ENCODE assay signal across 19 cellular contexts in the genomic region with DNA sequence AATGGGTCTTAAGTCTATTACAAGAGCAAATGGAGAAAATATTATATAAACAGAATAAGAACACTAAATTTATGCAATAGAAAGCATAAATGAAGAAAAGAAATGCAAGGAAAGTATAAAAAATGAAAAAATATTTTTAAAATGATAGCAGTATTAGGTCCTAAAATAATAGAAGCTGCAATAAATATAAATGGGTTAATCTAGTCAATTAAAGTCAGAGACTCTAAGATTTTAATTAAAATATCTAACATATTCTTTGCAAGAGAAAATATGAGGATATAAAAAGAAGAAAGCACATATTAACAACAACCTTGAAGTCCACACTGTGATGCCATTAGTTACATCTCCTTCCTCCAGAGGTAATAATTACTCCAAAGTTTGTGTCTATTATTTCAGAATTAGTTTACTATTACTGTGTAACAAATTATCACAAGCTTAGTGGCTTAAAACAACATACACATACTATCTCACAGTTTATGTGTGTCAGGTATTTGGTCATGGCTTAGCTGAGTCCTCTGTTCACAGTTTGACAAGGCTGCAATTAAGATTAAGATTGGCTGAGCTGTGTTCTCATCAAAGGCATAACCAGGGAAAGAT.
A peak's percentile ranks its signal among the peaks of the same experiment; 100 is the strongest.
DNase-seq lines count a peak whose midpoint lies in the region; ATAC-seq, FAIRE-seq and TF ChIP-seq lines count a peak whose summit lies in the region.
"Had no signal": no experiment of that assay in that cellular context is flagged by ENCODE, and none has a peak within 500 bp of the region (broad histone marks: within the 10 kb centered on the region; RNA-seq: fewer than 3 reads in every experiment).

No MANE protein-coding gene starts in this region.

- DNase-seq in K562 (ENCODE audit: extremely low read depth in 1 of 4, low spot score in 3 of 4) (no peak), endothelial cell of umbilical vein (ENCODE audit: low read depth, low spot score) (no peak), DMS 273 (lab: John Stamatoyannopoulos, UW; ENCODE audit: unreplicated experiment) (no peak)
- DNase-seq in effector memory CD8-positive, alpha-beta T cell = no peak
- DNase-seq: 8988T; ACHN; BE2C; C1 segment of cervical spinal cord; Caco-2; Calu3; CD4-positive, alpha-beta T cell; CD8-positive, alpha-beta T cell; DMS79 treated with DMSO at 0.1 percent for 48 hours; GF-D8 had no signal

- H3K9me3 ChIP-seq in K562 (replicated peaks; ENCODE audit: control insufficient read depth, insufficient read depth, low read depth, low read length) (peaks cover 4% of the 10 kb centered on the region; the same call in 1 of the 2 replicates), endothelial cell of umbilical vein (replicated peaks; ENCODE audit: control insufficient read depth, insufficient read depth, low read length) (no peaks in the 10 kb centered on the region)
- H3K9me3 ChIP-seq: BE2C, Caco-2 had no signal

- TF ChIP-seq CTCF in K562 (IDR thresholded peaks at IDR 0.05 in 2 of 3, conservative IDR thresholded peaks at IDR 0.05 in 1 of 3; ENCODE audit: insufficient read depth in 2 of 3, low read depth in 1 of 3, low read length in 3 of 3) = no peak
- TF ChIP-seq CTCF in endothelial cell of umbilical vein (IDR thresholded peaks at IDR 0.05; ENCODE audit: extremely low read depth in 1 of 2, insufficient read depth in 1 of 2, low read depth in 1 of 2, low read length in 2 of 2) = no peak

- no peaks in the 10 kb centered on the region for H3K4me1 Mint-ChIP-seq in effector memory CD8-positive, alpha-beta T cell (ENCODE audit: low read depth in 2 of 2)

- H3K4me1 ChIP-seq in K562 (replicated peaks in 1 of 2; ENCODE audit: control insufficient read depth in 2 of 2, insufficient read depth in 2 of 2, low read length in 2 of 2) (no peaks in the 10 kb centered on the region), endothelial cell of umbilical vein (ENCODE audit: control insufficient read depth, extremely low read depth, insufficient read depth, low read length) (no peaks in the 10 kb centered on the region)
- H3K4me1 ChIP-seq: BE2C, BLaER1, Caco-2 had no signal

- in situ Hi-C loops in K562 (cut with MboI) = no loop called here

- CTCF ChIA-PET in K562 (lab: Yijun Ruan, JAX; ENCODE audit: low intra/inter-chr PET ratio) = no interaction called here
- CTCF ChIA-PET in endothelial cell of umbilical vein (lab: Charles Lee) = no interaction called here

- no peak for TF ChIP-seq EP300 in K562 (IDR thresholded peaks at IDR 0.05; ENCODE audit: low read length)

- no peaks in the 10 kb centered on the region for H3K36me3 ChIP-seq in K562 (ENCODE audit: control insufficient read depth, insufficient read depth, low read length)
- no peaks in the 10 kb centered on the region for H3K36me3 ChIP-seq in endothelial cell of umbilical vein (ENCODE audit: control insufficient read depth in 2 of 2, extremely low read depth in 1 of 2, insufficient read depth in 2 of 2, low read length in 2 of 2)
- H3K36me3 ChIP-seq: BE2C, BLaER1 had no signal

- no peak overlapping the region for H3K27ac Mint-ChIP-seq in effector memory CD8-positive, alpha-beta T cell
- H3K27ac Mint-ChIP-seq: CD4-positive, alpha-beta T cell; CD8-positive, alpha-beta T cell had no signal

- ATAC-seq in K562 (no peak), GM18909 (IDR thresholded peaks at IDR 0.05; ENCODE audit: poor library complexity, unreplicated experiment) (no peak)
- no peak for ATAC-seq in effector memory CD8-positive, alpha-beta T cell (replicated peaks)
- ATAC-seq: CD8-positive, alpha-beta T cell had no signal

- H3K4me3 Mint-ChIP-seq in effector memory CD8-positive, alpha-beta T cell = no peak overlapping the region
- H3K4me3 Mint-ChIP-seq: CD4-positive, alpha-beta T cell; CD8-positive, alpha-beta T cell had no signal

- BruUV-seq in K562 (replicated peaks; lab: Mats Ljungman, UMichigan) (no TSS peak), endothelial cell of umbilical vein (replicated peaks; lab: Mats Ljungman, UMichigan) (no TSS peak)

- H3K4me2 ChIP-seq in K562 (ENCODE audit: insufficient read depth, low read length) = no peak overlapping the region
- H3K4me2 ChIP-seq in endothelial cell of umbilical vein (ENCODE audit: insufficient read depth, low read length) = no peak overlapping the region
- H3K4me2 ChIP-seq: BLaER1 had no signal

- no peaks in the 10 kb centered on the region for H3K36me3 Mint-ChIP-seq in effector memory CD8-positive, alpha-beta T cell (ENCODE audit: insufficient read depth)
- H3K36me3 Mint-ChIP-seq: CD8-positive, alpha-beta T cell had no signal

- H3K27me3 Mint-ChIP-seq in effector memory CD8-positive, alpha-beta T cell = no peaks in the 10 kb centered on the region
- H3K27me3 Mint-ChIP-seq: CD4-positive, alpha-beta T cell had no signal

- H3K27me3 ChIP-seq in K562 (ENCODE audit: control insufficient read depth in 2 of 2, insufficient read depth in 2 of 2, low read length in 2 of 2) = no peaks in the 10 kb centered on the region
- no peaks in the 10 kb centered on the region for H3K27me3 ChIP-seq in endothelial cell of umbilical vein (ENCODE audit: control insufficient read depth in 2 of 2, insufficient read depth in 2 of 2, low read length in 2 of 2)
- H3K27me3 ChIP-seq: BE2C, BLaER1 had no signal

- dilution Hi-C loops in endothelial cell of umbilical vein (cut with MboI; ENCODE audit: extremely low pct_ligation_motif_present, low sequenced_read_pairs) = no loop called here

- TF ChIP-seq POLR2A in K562 (conservative IDR thresholded peaks at IDR 0.05) (no peak), endothelial cell of umbilical vein (IDR thresholded peaks at IDR 0.05; ENCODE audit: low read depth, low read length) (no peak)

- H4K20me1 ChIP-seq in K562 (replicated peaks; ENCODE audit: control insufficient read depth, insufficient read depth, low read length) (no peaks in the 10 kb centered on the region), endothelial cell of umbilical vein (replicated peaks; ENCODE audit: control insufficient read depth, extremely low read depth, insufficient read depth, low read length) (no peaks in the 10 kb centered on the region)
- H4K20me1 ChIP-seq: BLaER1 had no signal

- TF ChIP-seq RAD21 in K562 (CRISPR knock-in tag; conservative IDR thresholded peaks at IDR 0.05 in 1 of 2, IDR thresholded peaks at IDR 0.05 in 1 of 2) = no peak

- H2AFZ ChIP-seq in K562 (ENCODE audit: low read depth, low read length) (no peak overlapping the region), endothelial cell of umbilical vein (ENCODE audit: low read depth, low read length) (no peak overlapping the region)

- intact Hi-C loops in K562 (cut with micrococcal nuclease) = no loop called here
- intact Hi-C loops in endothelial cell of umbilical vein (cut with micrococcal nuclease) = no loop called here

- H3K79me2 ChIP-seq in K562 (ENCODE audit: control insufficient read depth, insufficient read depth, low read length) (no peaks in the 10 kb centered on the region), endothelial cell of umbilical vein (ENCODE audit: control insufficient read depth, insufficient read depth, low read length) (no peaks in the 10 kb centered on the region)

- H3K9me1 ChIP-seq in K562 (ENCODE audit: control insufficient read depth, insufficient read depth, low read length) (no peaks in the 10 kb centered on the region), endothelial cell of umbilical vein (replicated peaks; ENCODE audit: control insufficient read depth, extremely low read depth, insufficient read depth, low read length) (no peaks in the 10 kb centered on the region)

- H3K27ac ChIP-seq in K562 (ENCODE audit: extremely low read depth, low read depth, low read length) (no peak overlapping the region), endothelial cell of umbilical vein (ENCODE audit: insufficient read depth, low read depth, low read length) (no peak overlapping the region)
- H3K27ac ChIP-seq: BLaER1 had no signal

- POLR2A ChIA-PET in K562 (lab: Yijun Ruan, JAX) = no interaction called here
- POLR2A ChIA-PET in endothelial cell of umbilical vein (lab: Charles Lee) = no interaction called here

- peaks cover 0 to 2% of the 10 kb centered on the region in 2 donors for H3K9me3 Mint-ChIP-seq in effector memory CD8-positive, alpha-beta T cell

- no peak for FAIRE-seq in K562 (lab: Jason Lieb, UNC)
- peak; percentile 12 for FAIRE-seq in endothelial cell of umbilical vein (lab: Jason Lieb, UNC)
- FAIRE-seq: A204.1, G401.6, GM12891 had no signal

- H3K9ac ChIP-seq in K562 (ENCODE audit: insufficient read depth in 1 of 2, low read depth in 2 of 2, low read length in 2 of 2) = no peak overlapping the region
- H3K9ac ChIP-seq in endothelial cell of umbilical vein (replicated peaks; ENCODE audit: extremely low read depth, insufficient read depth, low read length) = no peak overlapping the region
- H3K9ac ChIP-seq: BLaER1 had no signal

- H3K4me3 ChIP-seq in K562 = no peak overlapping the region
- H3K4me3 ChIP-seq in endothelial cell of umbilical vein (replicated peaks in 1 of 3; ENCODE audit: insufficient read depth in 1 of 3, low read depth in 1 of 3, low read length in 3 of 3) = no peak overlapping the region
- H3K4me3 ChIP-seq: BLaER1 had no signal

TF ChIP-seq in K562, 482 proteins besides CTCF, POLR2A, EP300 and RAD21:
- TF ChIP-seq MAZ (CRISPR knock-in tag; conservative IDR thresholded peaks at IDR 0.05 in 1 of 2, IDR thresholded peaks at IDR 0.05 in 1 of 2) (no peak), ZNF507 (tag; conservative IDR thresholded peaks at IDR 0.05) (peak; percentile 99), ZNF354B (CRISPR knock-in tag; IDR thresholded peaks at IDR 0.05) (peak; percentile 79; the same call in 1 of the 2 replicates), RBM25 (IDR thresholded peaks at IDR 0.05; ENCODE audit: low read depth, low read length, severe bottlenecking) (peak; percentile 66)

TF ChIP-seq in endothelial cell of umbilical vein, 7 proteins besides CTCF, POLR2A, EP300 and RAD21:
- no peak for TF ChIP-seq FOS (IDR thresholded peaks at IDR 0.05; ENCODE audit: borderline replicate concordance, insufficient read depth, low read length)
- TF ChIP-seq, protein P1, sequence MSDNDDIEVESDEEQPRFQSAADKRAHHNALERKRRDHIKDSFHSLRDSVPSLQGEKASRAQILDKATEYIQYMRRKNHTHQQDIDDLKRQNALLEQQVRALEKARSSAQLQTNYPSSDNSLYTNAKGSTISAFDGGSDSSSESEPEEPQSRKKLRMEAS (IDR thresholded peaks at IDR 0.05; ENCODE audit: insufficient read depth, insufficient read length) = no peak
